16 cellular contexts compared by ENCODE assay signal in genomic region chr2:104929663-104930062, GRCh38.
"Had no signal": no experiment of that assay in that cellular context is flagged by ENCODE, and none has a peak within 500 bp of the region (broad histone marks: within the 10 kb centered on the region; RNA-seq: fewer than 3 reads in every experiment).

No MANE protein-coding gene starts in this region.

- ATAC-seq: activated CD8-positive, alpha-beta T cell treated with anti-CD3 and anti-CD28 coated beads for 36 hours; psoas muscle; sciatic nerve; stimulated activated naive CD8-positive, alpha-beta T cell treated with anti-CD3 and anti-CD28 coated beads, Interleukin-15, Interleukin-2, amounts not matched to agents 100 U/mL and 50 U/mL, for 24 hours had no signal

- DNase-seq: activated CD4-positive, CD25-positive, alpha-beta regulatory T cell treated with anti-CD3 and anti-CD28 coated beads, Interleukin-2, amount 50 U/mL, for 72 hours; activated CD8-positive, alpha-beta memory T cell treated with anti-CD3 and anti-CD28 coated beads, Interleukin-2, amount 50 U/mL, for 48 hours; activated CD8-positive, alpha-beta T cell treated with anti-CD3 and anti-CD28 coated beads for 36 hours; activated naive CD4-positive, alpha-beta T cell treated with anti-CD3 and anti-CD28 coated beads, Interleukin-2, amount 50 U/mL, for 16 hours; brain microvascular endothelial cell; esophagus squamous epithelium; foreskin fibroblast; kidney glomerular epithelial cell; naive B cell; psoas muscle; SJCRH30; stimulated activated CD4-positive, alpha-beta T cell treated with anti-CD3 and anti-CD28 coated beads, Interleukin-2, amount 100 ng/mL, for 24 hours; stimulated activated naive CD8-positive, alpha-beta T cell treated with anti-CD3 and anti-CD28 coated beads, Interleukin-15, Interleukin-2, amounts not matched to agents 100 U/mL and 50 U/mL, for 24 hours; SW 1271; uterus had no signal
